Comparison of ENCODE assay signal across 9 cellular contexts in the genomic region with DNA sequence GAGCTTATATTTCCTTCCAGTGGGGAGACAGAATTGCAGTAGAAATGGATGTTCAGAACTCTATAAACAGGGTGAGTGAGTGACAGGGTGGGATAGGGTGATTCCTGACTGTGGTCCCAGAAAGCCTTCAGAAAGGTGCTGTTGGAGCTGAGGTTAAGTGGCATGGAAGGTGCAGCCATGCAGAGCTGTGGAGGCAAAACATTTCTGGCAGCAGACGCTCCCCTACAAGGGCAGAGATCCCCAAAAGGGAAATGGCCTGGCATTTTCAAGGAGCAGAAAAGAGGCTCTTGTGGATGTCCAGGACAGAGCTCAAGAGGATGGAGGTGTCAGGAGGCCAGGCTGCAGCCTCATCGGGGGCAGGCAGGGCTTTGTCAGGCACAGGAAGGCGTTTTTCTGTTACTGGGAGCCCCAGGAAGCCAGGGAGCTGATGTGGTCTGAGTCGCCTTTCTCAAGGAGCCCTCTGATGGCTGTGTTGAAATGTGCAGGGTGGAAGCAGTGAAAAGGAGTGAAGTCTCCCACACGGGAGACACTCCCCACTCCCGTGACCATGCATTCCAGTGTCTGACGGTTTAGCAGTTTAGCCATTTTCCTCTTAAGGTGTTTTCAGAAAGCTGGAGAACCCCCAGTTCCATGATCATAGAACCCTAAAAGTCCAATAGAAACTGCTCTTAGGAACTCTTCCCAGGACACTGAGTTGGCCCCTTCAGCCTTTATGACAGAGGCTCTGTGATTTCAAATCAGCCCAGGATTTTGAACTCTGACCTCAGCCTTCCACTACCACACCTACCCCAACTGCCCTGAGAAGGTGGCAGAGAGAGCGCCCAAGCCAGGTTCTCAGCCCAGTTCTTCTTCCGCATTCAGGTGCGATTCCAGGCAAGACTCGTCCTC.
DNase-seq lines count a peak whose midpoint lies in the region; ATAC-seq and TF ChIP-seq lines count a peak whose summit lies in the region.
"Had no signal": no experiment of that assay in that cellular context is flagged by ENCODE, and none has a peak within 500 bp of the region (broad histone marks: within the 10 kb centered on the region; RNA-seq: fewer than 3 reads in every experiment).

No MANE protein-coding gene starts in this region.

- H3K36me3 ChIP-seq in left lung: no peaks in the 10 kb centered on the region

- DNase-seq in AG10803 (ENCODE audit: low read depth): peak; percentile 48
- DNase-seq in HuH-7 (ENCODE audit: low spot score): peak; percentile 30
- peak; percentile 59 for DNase-seq in astrocyte of the hippocampus (ENCODE audit: low read depth, low spot score)
- peak in 1 of 2 donors; percentile 37 for DNase-seq in left lung
- DNase-seq: activated CD8-positive, alpha-beta memory T cell treated with anti-CD3 and anti-CD28 coated beads, Interleukin-2, amount 10 ng/mL, durations not matched to agents 7 days and 5 days had no signal

- H3K4me3 ChIP-seq in AG10803 (ENCODE audit: low read length): no peak overlapping the region
- no peak overlapping the region for H3K4me3 ChIP-seq in left lung

- TF ChIP-seq CTCF in AG10803 (conservative IDR thresholded peaks at IDR 0.05; ENCODE audit: low read length) (peak; percentile 51), left lung (IDR thresholded peaks at IDR 0.05) (peak in 1 of 2 donors; percentile 16)

- no peaks in the 10 kb centered on the region for H3K9me3 ChIP-seq in left lung

- no peaks in the 10 kb centered on the region for H3K27me3 ChIP-seq in left lung

- intact Hi-C loops in left lung (cut with DNase I): no loop called here

- H3K4me1 ChIP-seq in left lung: peaks cover 4 to 11% of the 10 kb centered on the region in 2 donors

- ATAC-seq in left lung (peak; percentile 43), HG03280 (IDR thresholded peaks at IDR 0.05; ENCODE audit: unreplicated experiment) (no peak), GM18511 (IDR thresholded peaks at IDR 0.05; ENCODE audit: unreplicated experiment) (no peak), GM18858 (IDR thresholded peaks at IDR 0.05; ENCODE audit: unreplicated experiment) (no peak), GM21423 (IDR thresholded peaks at IDR 0.05; ENCODE audit: unreplicated experiment) (no peak)
- ATAC-seq: activated CD8-positive, alpha-beta memory T cell treated with anti-CD3 and anti-CD28 coated beads, Interleukin-2, amount 10 ng/mL, durations not matched to agents 7 days and 5 days had no signal

- H3K27ac ChIP-seq in left lung: no peak overlapping the region
